Comparison of ENCODE assay signal across 11 cellular contexts in the genomic region with DNA sequence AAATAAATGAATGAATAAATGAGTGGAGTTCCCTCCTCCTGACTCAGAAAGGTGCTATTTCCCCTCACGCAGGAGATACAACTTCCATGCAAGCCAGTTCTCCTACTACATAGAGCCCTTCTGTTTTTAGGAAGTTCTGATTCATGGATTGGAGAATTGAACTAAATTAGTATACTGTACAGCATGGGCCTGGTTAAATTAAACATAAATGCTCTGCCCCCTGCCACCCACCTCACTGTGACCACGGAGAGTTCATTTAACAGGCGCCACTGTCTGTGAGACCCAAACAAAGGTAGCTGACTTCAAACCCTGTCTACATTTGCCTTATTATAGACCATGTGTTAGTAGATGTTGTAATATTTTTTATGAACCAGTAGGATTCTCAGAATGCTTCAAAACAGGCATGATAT. TPM values are rescaled to one million over a fixed set of nuclear protein-coding genes. Genes with fewer than 3 reads are reported as not detected.
DNase-seq lines count a peak whose midpoint lies in the region; ATAC-seq and TF ChIP-seq lines count a peak whose summit lies in the region.
"Had no signal": no experiment of that assay in that cellular context is flagged by ENCODE, and none has a peak within 500 bp of the region (broad histone marks: within the 10 kb centered on the region; RNA-seq: fewer than 3 reads in every experiment).

No MANE protein-coding gene starts in this region.

- ATAC-seq in GM18511 (IDR thresholded peaks at IDR 0.05; ENCODE audit: unreplicated experiment) (no peak), GM18858 (IDR thresholded peaks at IDR 0.05; ENCODE audit: unreplicated experiment) (no peak)

- no peaks in the 10 kb centered on the region for H3K27me3 Mint-ChIP-seq in type B pancreatic cell

- H3K36me3 ChIP-seq in mesenchymal stem cell (ENCODE audit: control insufficient read depth in 1 of 2, insufficient read depth in 2 of 2, low read depth in 1 of 2, low read length in 2 of 2), result no peaks in the 10 kb centered on the region

- H2BK120ac ChIP-seq in mesenchymal stem cell (ENCODE audit: low read depth, low read length), result peak overlapping the region; percentile 92

- H3K14ac ChIP-seq in mesenchymal stem cell (ENCODE audit: low read length in 2 of 2), result no peak overlapping the region

- no peak overlapping the region for H4K8ac ChIP-seq in mesenchymal stem cell (ENCODE audit: low read length)

- peak overlapping the region; percentile 34 for H4K91ac ChIP-seq in mesenchymal stem cell (ENCODE audit: low read length)

- H3K4me3 ChIP-seq in cardiac fibroblast (replicated peaks in 1 of 2; ENCODE audit: low read depth in 2 of 2, low read length in 2 of 2) (no peak overlapping the region), mesenchymal stem cell (ENCODE audit: insufficient read depth in 1 of 2, low read depth in 1 of 2, low read length in 2 of 2) (no peak overlapping the region)
- H3K4me3 ChIP-seq: GM12878 had no signal

- no peak overlapping the region for H3K23ac ChIP-seq in mesenchymal stem cell (ENCODE audit: low read length in 2 of 2)

- peak overlapping the region; percentile 99 for H3K27ac ChIP-seq in mesenchymal stem cell (ENCODE audit: low read length, poor library complexity, severe bottlenecking)
- H3K27ac ChIP-seq: RWPE1 had no signal

- H3K27me3 ChIP-seq in mesenchymal stem cell (ENCODE audit: control insufficient read depth in 1 of 2, insufficient read depth in 1 of 2, low read length in 2 of 2), result no peaks in the 10 kb centered on the region

- no peaks in the 10 kb centered on the region for H3K9me3 Mint-ChIP-seq in type B pancreatic cell

- TF ChIP-seq CTCF in cardiac fibroblast (IDR thresholded peaks at IDR 0.05; ENCODE audit: low read depth, low read length) (no peak), type B pancreatic cell (conservative IDR thresholded peaks at IDR 0.05) (no peak)

- H3K4me2 ChIP-seq in mesenchymal stem cell (ENCODE audit: low read length, poor library complexity, severe bottlenecking), result no peak overlapping the region

- H3K79me1 ChIP-seq in mesenchymal stem cell (replicated peaks; ENCODE audit: low read length, poor library complexity, severe bottlenecking), result no peaks in the 10 kb centered on the region

- peaks cover 10% of the 10 kb centered on the region for H3K4me1 ChIP-seq in mesenchymal stem cell (ENCODE audit: control insufficient read depth, insufficient read depth, low read depth, low read length)

- H2AK5ac ChIP-seq in mesenchymal stem cell (ENCODE audit: low read length, severe bottlenecking), result peak overlapping the region; percentile 76

- H2BK15ac ChIP-seq in mesenchymal stem cell (ENCODE audit: low read depth, poor library complexity, severe bottlenecking), result no peak overlapping the region

- peak overlapping the region; percentile 86 for H3K27ac Mint-ChIP-seq in type B pancreatic cell

- H3K36me3 Mint-ChIP-seq in type B pancreatic cell, result no peaks in the 10 kb centered on the region

- H2AFZ ChIP-seq in mesenchymal stem cell (ENCODE audit: low read depth, low read length), result no peak overlapping the region

- peak overlapping the region; percentile 28 to 88 for H3K18ac ChIP-seq in mesenchymal stem cell (ENCODE audit: low read depth in 1 of 2, low read length in 2 of 2)

- H3K4me3 Mint-ChIP-seq in type B pancreatic cell, result peak overlapping the region; percentile 69

- H3K4ac ChIP-seq in mesenchymal stem cell (ENCODE audit: low read depth in 1 of 2, low read length in 2 of 2), result peak overlapping the region; percentile 29 to 89

- H2BK12ac ChIP-seq in mesenchymal stem cell (ENCODE audit: low read length in 2 of 2), result peak overlapping the region; percentile 80 to 83

- peak overlapping the region; percentile 98 for H2BK5ac ChIP-seq in mesenchymal stem cell (ENCODE audit: low read depth, low read length, poor library complexity, severe bottlenecking)

- H3K9me3 ChIP-seq in mesenchymal stem cell (ENCODE audit: control insufficient read depth, low read length), result no peaks in the 10 kb centered on the region

- peak; percentile 48 for DNase-seq in NCI-H748 (lab: John Stamatoyannopoulos, UW; ENCODE audit: unreplicated experiment)
- no peak for DNase-seq in NCI-H748 treated with DMSO at 0.1 percent for 48 hours (lab: John Stamatoyannopoulos, UW)
- peak; percentile 35 to 53 for DNase-seq in cardiac fibroblast (ENCODE audit: low read depth in 2 of 2)
- no peak for DNase-seq in mesenchymal stem cell
- DNase-seq in type B pancreatic cell (ENCODE audit: extremely low spot score, unreplicated experiment), result no peak
- DNase-seq in H4 (ENCODE audit: low spot score), result no peak
- DNase-seq: AML-193 had no signal

- 67% methylated on average over 1 of the region's 3 CpGs for WGBS in mesenchymal stem cell

- H3K9ac ChIP-seq in mesenchymal stem cell (ENCODE audit: low read length), result peak overlapping the region; percentile 88

- peaks cover 64% of the 10 kb centered on the region for H3K4me1 Mint-ChIP-seq in type B pancreatic cell (ENCODE audit: unreplicated experiment)

RNA-seq across cellular contexts. Expression of gene IRF2BP2, which starts 9.1 kb away (rescaled TPM):
- polyA plus RNA-seq in mesenchymal stem cell (2013, experiment 1 of 2), result 98.6 TPM
- polyA plus RNA-seq in mesenchymal stem cell (2013, experiment 2 of 2), result 94.7 TPM
- total RNA-seq in type B pancreatic cell (ENCODE audit: low replicate concordance), result 181 and 202 TPM in 2 replicates
- total RNA-seq in H4 (2014; rRNA removed; shearing (Covaris generic)), result 34.3 and 43.4 TPM in 2 replicates

Comparison
In these comparisons a context has a peak if more than half of its experiments do, and no peak if none do; other contexts are left out.
1. DNase-seq: peak in NCI-H748 (single experiment) and cardiac fibroblast (2 of 2); none in NCI-H748 treated with DMSO at 0.1 percent for 48 hours (single experiment), mesenchymal stem cell (single experiment), type B pancreatic cell (single experiment) and H4 (single experiment).